29 cellular contexts compared by ENCODE assay signal in the genomic region with DNA sequence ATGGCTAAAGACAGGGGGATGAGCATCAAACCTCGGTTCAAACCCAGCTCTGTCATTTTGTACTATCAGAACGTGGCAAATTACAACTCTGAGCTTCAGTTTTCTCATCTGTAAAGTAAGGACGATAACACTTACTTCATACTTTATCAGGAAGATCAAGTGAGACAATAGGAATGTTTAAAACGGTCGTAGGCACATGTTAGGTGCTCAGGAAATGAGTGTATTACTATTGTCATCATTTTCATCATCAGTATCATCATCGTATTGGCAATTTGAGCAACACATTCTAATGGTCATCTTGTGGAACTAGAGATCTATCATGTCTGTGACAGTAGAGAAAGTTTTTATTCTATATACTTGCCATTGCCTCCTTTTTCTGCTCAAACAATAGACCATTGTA.
"Had no signal": no experiment of that assay in that cellular context is flagged by ENCODE, and none has a peak within 500 bp of the region (broad histone marks: within the 10 kb centered on the region; RNA-seq: fewer than 3 reads in every experiment).

No MANE protein-coding gene starts in this region.

- H3K9me3 Mint-ChIP-seq: naive thymus-derived CD8-positive, alpha-beta T cell; stimulated activated naive B cell treated with anti-CD40 and anti-IgM and Interleukin-4, amounts not matched to agents 10 μg/mL and 1 μg/mL and 100 μg/mL, for 72 hours; type B pancreatic cell had no signal

- H3K36me3 Mint-ChIP-seq: naive thymus-derived CD8-positive, alpha-beta T cell; stimulated activated naive B cell treated with anti-CD40 and anti-IgM and Interleukin-4, amounts not matched to agents 10 μg/mL and 1 μg/mL and 100 μg/mL, for 72 hours; type B pancreatic cell had no signal

- H3K4me3 Mint-ChIP-seq: immature natural killer cell; naive thymus-derived CD8-positive, alpha-beta T cell; nephron; neural crest cell; stimulated activated naive B cell treated with anti-CD40 and anti-IgM and Interleukin-4, amounts not matched to agents 10 μg/mL and 1 μg/mL and 100 μg/mL, for 72 hours; type B pancreatic cell had no signal

- H3K4me1 Mint-ChIP-seq: immature natural killer cell; stimulated activated naive B cell treated with anti-CD40 and anti-IgM and Interleukin-4, amounts not matched to agents 10 μg/mL and 1 μg/mL and 100 μg/mL, for 72 hours had no signal

- DNase-seq: hypothalamus; immature natural killer cell; kidney; left colon; left lung; lower lobe of right lung; mammary epithelial cell; mesenchymal stem cell; naive thymus-derived CD8-positive, alpha-beta T cell; nucleus accumbens; pancreas; posterior cingulate gyrus; retina; right cardiac atrium; stimulated activated CD4-positive, alpha-beta T cell treated with anti-CD3 and anti-CD28 coated beads, Interleukin-12 subunit alpha, Interleukin-12 subunit beta, amount 100 ng/mL, for 4 hours; stimulated activated CD4-positive, alpha-beta T cell treated with anti-CD3 and anti-CD28 coated beads, Interleukin-15, amount 100 ng/mL, for 24 hours; stimulated activated CD4-positive, alpha-beta T cell treated with anti-CD3 and anti-CD28 coated beads, Interleukin-2, amount 100 ng/mL, for 24 hours; stimulated activated CD4-positive, alpha-beta T cell treated with anti-CD3 and anti-CD28 coated beads, Interleukin-4, amount 100 ng/mL, for 1 hour; stimulated activated naive B cell treated with anti-CD40 and anti-IgM and Interleukin-4, amounts not matched to agents 10 μg/mL and 1 μg/mL and 100 μg/mL, for 72 hours; stimulated activated naive CD8-positive, alpha-beta T cell treated with anti-CD3 and anti-CD28 coated beads, Interleukin-15, Interleukin-2, amounts not matched to agents 100 U/mL and 50 U/mL, for 24 hours; stomach; uterus had no signal

- H3K27ac Mint-ChIP-seq: immature natural killer cell; naive thymus-derived CD8-positive, alpha-beta T cell; stimulated activated naive B cell treated with anti-CD40 and anti-IgM and Interleukin-4, amounts not matched to agents 10 μg/mL and 1 μg/mL and 100 μg/mL, for 72 hours; type B pancreatic cell had no signal

- H3K27ac ChIP-seq: left lung, lower lobe of right lung, pancreas, prostate gland, skin epidermis, stomach, thoracic aorta, tibial nerve, uterus had no signal
